8 cellular contexts compared by ENCODE assay signal in the genomic region with DNA sequence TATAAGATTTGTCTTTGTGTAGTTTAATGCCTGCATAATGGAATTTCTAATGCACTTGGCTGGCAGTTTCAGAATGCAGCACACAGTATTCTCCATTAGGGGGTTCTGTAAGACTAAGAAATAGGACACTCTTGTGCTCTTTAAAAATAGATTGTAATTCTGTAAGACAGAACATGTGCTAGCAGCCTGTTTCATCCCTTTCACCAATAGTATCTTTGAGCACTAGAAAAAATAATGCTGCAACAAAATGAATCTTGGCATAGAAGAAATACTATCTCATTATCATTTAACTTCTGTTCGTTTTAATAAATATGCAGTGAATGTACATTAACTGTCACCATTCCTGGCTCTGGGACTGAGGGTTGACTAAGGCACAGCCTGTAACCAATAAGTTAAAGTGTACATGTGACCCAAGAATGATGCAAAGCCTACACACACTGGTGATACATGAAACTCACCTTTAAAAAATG. TPM values are rescaled to one million over a fixed set of nuclear protein-coding genes. Genes with fewer than 3 reads are reported as not detected.
A peak's percentile ranks its signal among the peaks of the same experiment; 100 is the strongest.
DNase-seq lines count a peak whose midpoint lies in the region; TF ChIP-seq lines count a peak whose summit lies in the region.

No MANE protein-coding gene starts in this region.

- no peak overlapping the region for H3K27ac ChIP-seq in WERI-Rb-1
- no peak overlapping the region for H3K27ac ChIP-seq in cardiac muscle cell
- H3K27ac ChIP-seq in sigmoid colon: no peak overlapping the region

- H3K36me3 ChIP-seq in GM06990 (ENCODE audit: control insufficient read depth, insufficient read depth, low read length) (no peaks in the 10 kb centered on the region), WERI-Rb-1 (no peaks in the 10 kb centered on the region), cardiac muscle cell (no peaks in the 10 kb centered on the region), sigmoid colon (no peaks in the 10 kb centered on the region)

- DNase-seq in GM06990 (ENCODE audit: extremely low read depth, insufficient read length): no peak
- DNase-seq in HCEC 1CT: peak; percentile 70
- DNase-seq in NCI-H146 (lab: John Stamatoyannopoulos, UW): peak; percentile 26
- DNase-seq in WERI-Rb-1: no peak
- peak; percentile 61 to 62 for DNase-seq in cardiac muscle cell (ENCODE audit: low read depth in 1 of 2, low spot score in 1 of 2)
- no peak for DNase-seq in sigmoid colon
- no peak for DNase-seq in mucosa of gallbladder (ENCODE audit: low spot score)
- DNase-seq in NCI-H226: no peak

- peak; percentile 54 for TF ChIP-seq CTCF in GM06990 (IDR thresholded peaks at IDR 0.05; ENCODE audit: insufficient read depth, low read length, poor library complexity, severe bottlenecking)
- peak; percentile 55 for TF ChIP-seq CTCF in WERI-Rb-1 (IDR thresholded peaks at IDR 0.05; ENCODE audit: low read depth, low read length)
- peak; percentile 73 for TF ChIP-seq CTCF in cardiac muscle cell (IDR thresholded peaks at IDR 0.05; ENCODE audit: low read depth, low read length)
- TF ChIP-seq CTCF in sigmoid colon (IDR thresholded peaks at IDR 0.05): peak; percentile 45 to 62 (median 52)

- H3K9me3 ChIP-seq in WERI-Rb-1 (ENCODE audit: severe bottlenecking): no peaks in the 10 kb centered on the region
- H3K9me3 ChIP-seq in cardiac muscle cell (ENCODE audit: low read depth): no peaks in the 10 kb centered on the region
- no peaks in the 10 kb centered on the region for H3K9me3 ChIP-seq in sigmoid colon

- TF ChIP-seq EP300 in sigmoid colon (IDR thresholded peaks at IDR 0.05): no peak

- H3K4me1 ChIP-seq in cardiac muscle cell (ENCODE audit: low read depth) (no peaks in the 10 kb centered on the region), sigmoid colon (peaks cover 0 to 12% (median 8%) of the 10 kb centered on the region in 4 donors)

- intact Hi-C loops in sigmoid colon (cut with DNase I): loop anchor here (2.0 kb wide), 1 partner anchor 177 kb away; no protein-coding TSS in a partner anchor

- TF ChIP-seq POLR2A in sigmoid colon (IDR thresholded peaks at IDR 0.05): no peak

- H3K4me3 ChIP-seq in GM06990 (replicated peaks; ENCODE audit: low read depth, low read length) (no peak overlapping the region), WERI-Rb-1 (ENCODE audit: low read depth, low read length) (no peak overlapping the region), cardiac muscle cell (no peak overlapping the region), sigmoid colon (no peak overlapping the region)

- 14 to 50% methylated on average over 1 of the region's 1 CpG for WGBS in sigmoid colon, 2 donors

- H3K27me3 ChIP-seq in GM06990 (replicated peaks; ENCODE audit: control insufficient read depth, insufficient read depth, low read length) (no peaks in the 10 kb centered on the region; the same call in 1 of the 2 replicates), WERI-Rb-1 (ENCODE audit: insufficient read depth, low read depth, severe bottlenecking) (no peaks in the 10 kb centered on the region), cardiac muscle cell (no peaks in the 10 kb centered on the region), sigmoid colon (no peaks in the 10 kb centered on the region)

RNA-seq across cellular contexts. Expression of gene ZNF622, which starts 23.8 kb away (rescaled TPM):
- 38.5 and 44.3 TPM in 2 replicates for total RNA-seq in cardiac muscle cell
- polyA plus RNA-seq in cardiac muscle cell: 42.4 TPM in 2 replicates
- total RNA-seq in sigmoid colon: 10 to 100 TPM; 22.8 to 27.8 (median 25.2) TPM
- polyA plus RNA-seq in sigmoid colon: 10 to 100 TPM; 36.5 to 40.8 (median 40.2) TPM
- 30.9 TPM for total RNA-seq in mucosa of gallbladder

Comparison
In these comparisons a context has a peak if more than half of its experiments do, and no peak if none do; other contexts are left out.
1. DNase-seq: peak in HCEC 1CT (single experiment), NCI-H146 (single experiment) and cardiac muscle cell (2 of 2); none in GM06990 (single experiment), WERI-Rb-1 (single experiment), sigmoid colon (single experiment), mucosa of gallbladder (single experiment) and NCI-H226 (single experiment).
2. Peak in every context shown above with its lines, with median percentiles within 50 percentile points of each other: CTCF ChIP-seq.